ENCODE assay signal across 9 cellular contexts in genomic region chr4:8191136-8191747, GRCh38. TPM values are rescaled to one million over a fixed set of nuclear protein-coding genes. Genes with fewer than 3 reads are reported as not detected.
A peak's percentile ranks its signal among the peaks of the same experiment; 100 is the strongest.
DNase-seq lines count a peak whose midpoint lies in the region; ATAC-seq, FAIRE-seq and TF ChIP-seq lines count a peak whose summit lies in the region.
"Had no signal": no experiment of that assay in that cellular context is flagged by ENCODE, and none has a peak within 500 bp of the region (broad histone marks: within the 10 kb centered on the region; RNA-seq: fewer than 3 reads in every experiment).

No MANE protein-coding gene starts in this region.

- H3K36me3 ChIP-seq in adrenal gland (replicated peaks in 1 of 2) (no peaks in the 10 kb centered on the region), subcutaneous abdominal adipose tissue (ENCODE audit: control insufficient read depth in 5 of 5, insufficient read depth in 5 of 5, low read length in 5 of 5) (no peaks in the 10 kb centered on the region), Karpas-422 (ENCODE audit: insufficient read depth, low read length) (no peaks in the 10 kb centered on the region)

- 30 to 50% (median 42%) methylated on average over 14 to 23 of the region's 23 CpGs for WGBS in adrenal gland, 4 donors

- H3K9ac ChIP-seq in subcutaneous abdominal adipose tissue (ENCODE audit: low read length in 5 of 5) (peak overlapping the region in 1 of 5 donors; percentile 28), Karpas-422 (ENCODE audit: low read length) (no peak overlapping the region)

- TF ChIP-seq POLR2A in GM12892 (IDR thresholded peaks at IDR 0.05; ENCODE audit: low read depth, low read length) (no peak), adrenal gland (IDR thresholded peaks at IDR 0.05) (peak in 1 of 2 donors; percentile 12)

- H3K4me2 ChIP-seq in Karpas-422 (ENCODE audit: low read depth, low read length, poor library complexity, severe bottlenecking) = no peak overlapping the region

- H3K9me3 ChIP-seq in adrenal gland (replicated peaks in 1 of 3) (no peaks in the 10 kb centered on the region), subcutaneous abdominal adipose tissue (ENCODE audit: control insufficient read depth in 5 of 5, low read length in 5 of 5) (no peaks in the 10 kb centered on the region), Karpas-422 (ENCODE audit: low read length) (no peaks in the 10 kb centered on the region)

- no peak overlapping the region for H3K4me3 ChIP-seq in adrenal gland
- H3K4me3 ChIP-seq in subcutaneous abdominal adipose tissue (ENCODE audit: low read depth in 1 of 5, low read length in 5 of 5) = peak overlapping the region in 1 of 5 donors; percentile 25
- H3K4me3 ChIP-seq in Karpas-422 (ENCODE audit: low read length) = no peak overlapping the region

- peak; percentile 34 for ATAC-seq in HG03103 (IDR thresholded peaks at IDR 0.05; ENCODE audit: low read depth, unreplicated experiment)

- H3K27me3 ChIP-seq in adrenal gland = no peaks in the 10 kb centered on the region
- H3K27me3 ChIP-seq in subcutaneous abdominal adipose tissue (ENCODE audit: control insufficient read depth in 5 of 5, insufficient read depth in 4 of 5, low read length in 5 of 5) = no peaks in the 10 kb centered on the region
- no peaks in the 10 kb centered on the region for H3K27me3 ChIP-seq in Karpas-422 (ENCODE audit: low read length)

- H3K9me2 ChIP-seq in Karpas-422 (replicated peaks; ENCODE audit: insufficient read depth, low read length) = no peaks in the 10 kb centered on the region

- intact Hi-C loops in adrenal gland (cut with DNase I) = no loop called here

- FAIRE-seq in GM12892 (lab: Jason Lieb, UNC) = peak; percentile 75
- FAIRE-seq: colon had no signal

- peaks cover 17 to 30% of the 10 kb centered on the region in 2 donors for H3K4me1 ChIP-seq in adrenal gland (replicated peaks in 1 of 2)
- H3K4me1 ChIP-seq in subcutaneous abdominal adipose tissue (ENCODE audit: control insufficient read depth in 5 of 5, insufficient read depth in 5 of 5, low read length in 5 of 5) = peaks cover 9 to 69% (median 44%) of the 10 kb centered on the region in 5 donors
- peaks cover 3% of the 10 kb centered on the region; the same call in 1 of the 2 replicates for H3K4me1 ChIP-seq in Karpas-422 (ENCODE audit: low read length)

- no peaks in the 10 kb centered on the region for H3K79me2 ChIP-seq in Karpas-422 (ENCODE audit: low read length)

- H3K27ac ChIP-seq in adrenal gland (peak overlapping the region; percentile 57 to 94 (median 83)), subcutaneous abdominal adipose tissue (ENCODE audit: low read depth, low read length) (peak overlapping the region; percentile 67), Karpas-422 (ENCODE audit: low read length) (no peak overlapping the region)

- H2AFZ ChIP-seq in Karpas-422 (ENCODE audit: low read length) = no peak overlapping the region

- H4K20me1 ChIP-seq in Karpas-422 (ENCODE audit: insufficient read depth, low read depth, low read length) = no peaks in the 10 kb centered on the region

- no peak for TF ChIP-seq CTCF in adrenal gland (IDR thresholded peaks at IDR 0.05)

- DNase-seq in GM12892 (ENCODE audit: insufficient read length) (peak; percentile 69), adrenal gland (peak; percentile 58 to 91 (median 81)), hypothalamus (lab: John Stamatoyannopoulos, UW) (peak in 31 of 51 donors; percentile 14 to 70 (median 42)), DMS153 (lab: John Stamatoyannopoulos, UW) (no peak), Karpas-422 (no peak)
- no peak for DNase-seq in activated CD4-positive, alpha-beta T cell treated with anti-CD3 and anti-CD28 coated beads for 48 hours

RNA-seq across cellular contexts. Expression of gene SH3TC1, which starts 7.8 kb away (rescaled TPM):
- polyA plus RNA-seq in GM12892 (2012; ENCODE audit: missing spikeins) = 12.2 TPM
- total RNA-seq in adrenal gland = 10 to 100 TPM; 17.2 to 58.7 (median 26.3) TPM
- polyA plus RNA-seq in adrenal gland = 10 to 100 TPM in 2 of 3 donors, 1 to 10 TPM in 1; 1.5 to 28.0 (median 19.8) TPM
- 1.7 and 6.9 TPM in 2 replicates for total RNA-seq in Karpas-422 (2014; rRNA removed; shearing (Covaris generic); ENCODE audit: low replicate concordance)

RNA-seq across cellular contexts. Expression of gene ABLIM2, which starts 32.6 kb away (rescaled TPM):
- polyA plus RNA-seq in GM12892 (2012; ENCODE audit: missing spikeins) = 0.13 TPM
- 10 to 100 TPM in 7 of 8 donors, 1 to 10 TPM in 1; 9.9 to 31.2 (median 17.6) TPM for total RNA-seq in adrenal gland
- polyA plus RNA-seq in adrenal gland = 10 to 100 TPM in 2 of 3 donors, 1 to 10 TPM in 1; 5.8 to 14.1 (median 10.5) TPM
- total RNA-seq in Karpas-422 (2014; rRNA removed; shearing (Covaris generic); ENCODE audit: low replicate concordance) = not detected in 2 replicates

Comparison
In these comparisons a context has a peak if more than half of its experiments do, and no peak if none do; other contexts are left out.
1. DNase-seq: peak in GM12892 (single experiment), adrenal gland (7 of 7) and hypothalamus (31 of 51); none in DMS153 (single experiment), Karpas-422 (single experiment) and activated CD4-positive, alpha-beta T cell treated with anti-CD3 and anti-CD28 coated beads for 48 hours (single experiment).
2. RNA of gene ABLIM2, which starts 32.6 kb away (total RNA-seq): 9.9 to 31.2 TPM in adrenal gland; not detected in Karpas-422; every median in the first group is over 10 times any median in the second.